ENCODE assay signal across 1 cellular context in genomic region chr1:201502511-201502857, GRCh38.
TF ChIP-seq lines count a peak whose summit lies in the region.

No MANE protein-coding gene starts in this region.

TF ChIP-seq in H1, 55 proteins besides CTCF, POLR2A, EP300 and RAD21:
- TF ChIP-seq CHD2 (IDR thresholded peaks at IDR 0.05; ENCODE audit: low read length) (no peak), ASH2L (IDR thresholded peaks at IDR 0.05; ENCODE audit: low read length) (no peak), RXRA (IDR thresholded peaks at IDR 0.05; ENCODE audit: insufficient read depth, low read depth, low read length) (no peak), KDM1A (IDR thresholded peaks at IDR 0.05; ENCODE audit: borderline replicate concordance, low read length) (no peak), POU5F1 (IDR thresholded peaks at IDR 0.05; ENCODE audit: low read depth, low read length) (no peak), YY1 (IDR thresholded peaks at IDR 0.05; ENCODE audit: low read depth, low read length) (no peak), TAF7 (optimal IDR thresholded peaks at IDR 0.05; ENCODE audit: borderline replicate concordance, low read depth, low read length) (no peak), KDM4A (IDR thresholded peaks at IDR 0.05; ENCODE audit: low read depth, low read length, severe bottlenecking) (no peak), HDAC6 (IDR thresholded peaks at IDR 0.05; ENCODE audit: low read depth, low read length) (no peak), SRF (IDR thresholded peaks at IDR 0.05; ENCODE audit: low read depth, low read length) (no peak), MAFK (IDR thresholded peaks at IDR 0.05; ENCODE audit: low read depth, low read length) (no peak), HDAC2 (IDR thresholded peaks at IDR 0.05; ENCODE audit: borderline replicate concordance in 1 of 2, low read depth in 2 of 2, low read length in 2 of 2) (no peak), FOSL1 (IDR thresholded peaks at IDR 0.05; ENCODE audit: insufficient read depth, low read depth, low read length) (no peak), MAX (IDR thresholded peaks at IDR 0.05) (no peak), RFX5 (IDR thresholded peaks at IDR 0.05; ENCODE audit: borderline replicate concordance, low read depth, low read length) (no peak), TCF12 (IDR thresholded peaks at IDR 0.05; ENCODE audit: low read depth, low read length) (no peak), NANOG (IDR thresholded peaks at IDR 0.05; ENCODE audit: insufficient read depth, low read depth, low read length, poor library complexity, severe bottlenecking) (no peak)
